In the genomic region with DNA sequence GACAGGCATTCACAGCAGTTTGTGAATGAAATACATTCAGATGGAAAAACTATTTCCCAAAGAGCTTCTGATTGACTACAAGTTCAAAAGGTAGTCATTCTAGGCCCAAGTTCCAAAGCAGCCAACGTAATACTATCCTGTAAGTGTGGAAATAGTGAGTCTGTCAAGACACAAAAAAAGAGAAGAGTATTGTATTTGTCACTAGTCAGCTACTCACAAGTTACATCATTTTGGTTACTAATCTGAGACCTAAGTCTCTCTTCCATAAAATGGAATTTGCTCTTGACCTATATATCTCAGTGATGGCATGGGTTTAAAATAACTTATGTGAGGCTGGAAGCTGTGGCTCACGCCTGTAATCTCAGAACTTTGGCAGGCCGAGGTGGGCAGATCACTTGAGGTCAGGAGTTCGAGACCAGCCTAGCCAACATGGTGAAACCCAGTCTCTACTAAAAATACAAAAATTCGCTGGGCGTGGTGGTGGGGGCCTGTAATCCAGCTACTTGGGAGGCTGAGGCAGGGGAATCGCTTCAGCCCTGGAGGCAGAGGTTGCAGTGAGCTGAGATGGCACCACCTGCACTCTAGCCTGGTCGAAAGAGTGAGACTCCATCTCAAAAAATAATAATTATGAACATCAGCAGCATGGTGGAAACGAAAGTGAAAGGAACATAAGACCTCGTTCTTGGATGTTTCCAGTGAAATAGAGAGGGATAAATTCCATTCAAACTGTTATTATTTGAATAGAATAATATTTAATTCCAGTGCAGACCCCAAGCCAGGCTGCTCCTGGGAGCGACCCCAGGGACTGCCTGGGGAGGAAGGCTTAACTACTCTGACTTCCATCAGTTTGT, we compare ENCODE assay signal across 9 cellular contexts. TPM values are rescaled to one million over a fixed set of nuclear protein-coding genes. Genes with fewer than 3 reads are reported as not detected.
DNase-seq lines count a peak whose midpoint lies in the region; ATAC-seq and TF ChIP-seq lines count a peak whose summit lies in the region.
"Had no signal": no experiment of that assay in that cellular context is flagged by ENCODE, and none has a peak within 500 bp of the region (broad histone marks: within the 10 kb centered on the region; RNA-seq: fewer than 3 reads in every experiment).

No MANE protein-coding gene starts in this region.

- ATAC-seq in activated CD8-positive, alpha-beta T cell treated with anti-CD3 and anti-CD28 coated beads for 36 hours, result no peak
- ATAC-seq in HG02678 (IDR thresholded peaks at IDR 0.05; ENCODE audit: unreplicated experiment) (no peak), GM18502 (IDR thresholded peaks at IDR 0.05; ENCODE audit: poor library complexity, unreplicated experiment) (no peak), GM23338 (no peak)

- peaks cover 7% of the 10 kb centered on the region for H3K9me3 Mint-ChIP-seq in activated CD4-positive, alpha-beta T cell treated with anti-CD3 and anti-CD28 coated beads, Interleukin-2, amount 10 ng/mL, durations not matched to agents 24 days and 14 days
- no peaks in the 10 kb centered on the region for H3K9me3 Mint-ChIP-seq in activated CD8-positive, alpha-beta T cell treated with anti-CD3 and anti-CD28 coated beads for 36 hours
- H3K9me3 Mint-ChIP-seq in GM23338, result no peaks in the 10 kb centered on the region

- H3K27ac Mint-ChIP-seq in activated CD4-positive, alpha-beta T cell treated with anti-CD3 and anti-CD28 coated beads, Interleukin-2, amount 10 ng/mL, durations not matched to agents 24 days and 14 days, result peak overlapping the region; percentile 98
- peak overlapping the region; percentile 85 for H3K27ac Mint-ChIP-seq in activated CD8-positive, alpha-beta T cell treated with anti-CD3 and anti-CD28 coated beads for 36 hours
- H3K27ac Mint-ChIP-seq in GM23338, result no peak overlapping the region

- intact Hi-C loops in activated CD4-positive, alpha-beta T cell treated with anti-CD3 and anti-CD28 coated beads, Interleukin-2, amount 10 ng/mL, durations not matched to agents 24 days and 14 days (cut with micrococcal nuclease), result loop anchor here (5.0 to 10.0 kb wide), 4 partner anchors 311 to 1729 kb away; partner anchors contain the start of gene GAN
- intact Hi-C loops in activated CD8-positive, alpha-beta T cell treated with anti-CD3 and anti-CD28 coated beads for 36 hours (cut with micrococcal nuclease), result no loop called here

- peaks cover 80% of the 10 kb centered on the region for H3K79me2 ChIP-seq in hepatocyte
- H3K79me2 ChIP-seq in GM23338 (replicated peaks; ENCODE audit: insufficient read depth), result peaks cover 88% of the 10 kb centered on the region

- H2AFZ ChIP-seq in hepatocyte (no peak overlapping the region), GM23338 (no peak overlapping the region)

- H3K27ac ChIP-seq in hepatocyte (no peak overlapping the region), stomach smooth muscle (ENCODE audit: low read length) (peak overlapping the region; percentile 37), GM23338 (ENCODE audit: low read depth) (no peak overlapping the region)

- H3K9me2 ChIP-seq in hepatocyte (replicated peaks; ENCODE audit: insufficient read depth), result no peaks in the 10 kb centered on the region
- H3K9me2 ChIP-seq in GM23338 (ENCODE audit: insufficient read depth), result no peaks in the 10 kb centered on the region

- H3K27me3 Mint-ChIP-seq in activated CD4-positive, alpha-beta T cell treated with anti-CD3 and anti-CD28 coated beads, Interleukin-2, amount 10 ng/mL, durations not matched to agents 24 days and 14 days, result no peaks in the 10 kb centered on the region
- H3K27me3 Mint-ChIP-seq in activated CD8-positive, alpha-beta T cell treated with anti-CD3 and anti-CD28 coated beads for 36 hours, result no peaks in the 10 kb centered on the region
- peaks cover 9% of the 10 kb centered on the region for H3K27me3 Mint-ChIP-seq in GM23338 (ENCODE audit: insufficient read depth, low read depth, poor library complexity)

- POLR2A ChIA-PET in activated CD8-positive, alpha-beta T cell treated with anti-CD3 and anti-CD28 coated beads for 36 hours (lab: Charles Lee), result interaction anchor here (1.1 to 1.5 kb wide), 2 partner anchors 10 to 71 kb away, joined by 3 to 5 read pairs; no protein-coding TSS in a partner anchor

- H3K36me3 ChIP-seq in hepatocyte (replicated peaks; ENCODE audit: insufficient read depth, low read depth) (no peaks in the 10 kb centered on the region), stomach smooth muscle (ENCODE audit: control insufficient read depth in 2 of 2, insufficient read depth in 2 of 2, low read length in 2 of 2) (no peaks in the 10 kb centered on the region), GM23338 (ENCODE audit: insufficient read depth) (no peaks in the 10 kb centered on the region)
- H3K36me3 ChIP-seq: BE2C had no signal

- peaks cover 3% of the 10 kb centered on the region for H3K4me1 ChIP-seq in hepatocyte (ENCODE audit: insufficient read depth)
- H3K4me1 ChIP-seq in stomach smooth muscle (ENCODE audit: control insufficient read depth, insufficient read depth, low read length), result peaks cover 27% of the 10 kb centered on the region
- H3K4me1 ChIP-seq in GM23338 (ENCODE audit: insufficient read depth), result peaks cover 7% of the 10 kb centered on the region
- H3K4me1 ChIP-seq: BE2C had no signal

- WGBS in hepatocyte (ENCODE audit: low lambda C conversion rate, missing lambda C conversion rate), result 82% methylated on average over 11 of the region's 11 CpGs

- no peak overlapping the region for H3K4me3 ChIP-seq in hepatocyte
- peak overlapping the region in 1 of 2 donors; percentile 59 for H3K4me3 ChIP-seq in stomach smooth muscle (ENCODE audit: low read length in 2 of 2)
- no peak overlapping the region for H3K4me3 ChIP-seq in GM23338

- TF ChIP-seq CTCF in activated CD8-positive, alpha-beta T cell treated with anti-CD3 and anti-CD28 coated beads for 36 hours (IDR thresholded peaks at IDR 0.05), result no peak
- TF ChIP-seq CTCF in hepatocyte (IDR thresholded peaks at IDR 0.05; ENCODE audit: poor library complexity), result no peak
- no peak for TF ChIP-seq CTCF in GM23338 (conservative IDR thresholded peaks at IDR 0.05; ENCODE audit: low read depth in 2 of 2)

- H3K4me3 Mint-ChIP-seq in activated CD4-positive, alpha-beta T cell treated with anti-CD3 and anti-CD28 coated beads, Interleukin-2, amount 10 ng/mL, durations not matched to agents 24 days and 14 days, result peak overlapping the region; percentile 78
- H3K4me3 Mint-ChIP-seq in activated CD8-positive, alpha-beta T cell treated with anti-CD3 and anti-CD28 coated beads for 36 hours, result peak overlapping the region; percentile 86
- no peak overlapping the region for H3K4me3 Mint-ChIP-seq in GM23338

- H3K36me3 Mint-ChIP-seq in activated CD4-positive, alpha-beta T cell treated with anti-CD3 and anti-CD28 coated beads, Interleukin-2, amount 10 ng/mL, durations not matched to agents 24 days and 14 days (ENCODE audit: low read depth), result peaks cover 38% of the 10 kb centered on the region
- H3K36me3 Mint-ChIP-seq in activated CD8-positive, alpha-beta T cell treated with anti-CD3 and anti-CD28 coated beads for 36 hours (ENCODE audit: low read depth), result peaks cover 38% of the 10 kb centered on the region
- H3K36me3 Mint-ChIP-seq in GM23338 (ENCODE audit: low read depth), result peaks cover 3% of the 10 kb centered on the region; the same call in 1 of the 3 replicates

- no peaks in the 10 kb centered on the region for H3F3A ChIP-seq in GM23338 (replicated peaks; ENCODE audit: low read depth)

- CTCF ChIA-PET in activated CD8-positive, alpha-beta T cell treated with anti-CD3 and anti-CD28 coated beads for 36 hours (lab: Charles Lee), result interaction anchor here (0.6 to 4.4 kb wide), 21 partner anchors 7 to 312 kb away, joined by 3 to 50 read pairs (median 4); partner anchors contain the start of genes ATMIN and C16orf46

- peak overlapping the region; percentile 85 for H3K4me2 ChIP-seq in hepatocyte
- H3K4me2 ChIP-seq in GM23338, result no peak overlapping the region

- H3K4me1 Mint-ChIP-seq in activated CD4-positive, alpha-beta T cell treated with anti-CD3 and anti-CD28 coated beads, Interleukin-2, amount 10 ng/mL, durations not matched to agents 24 days and 14 days, result peaks cover 57% of the 10 kb centered on the region
- H3K4me1 Mint-ChIP-seq in activated CD8-positive, alpha-beta T cell treated with anti-CD3 and anti-CD28 coated beads for 36 hours (ENCODE audit: low read depth), result peaks cover 66% of the 10 kb centered on the region
- peaks cover 22% of the 10 kb centered on the region for H3K4me1 Mint-ChIP-seq in GM23338

- H3K27me3 ChIP-seq in hepatocyte (no peaks in the 10 kb centered on the region), stomach smooth muscle (ENCODE audit: control insufficient read depth in 1 of 2, insufficient read depth in 2 of 2, low read length in 2 of 2) (no peaks in the 10 kb centered on the region), GM23338 (ENCODE audit: insufficient read depth) (no peaks in the 10 kb centered on the region)
- H3K27me3 ChIP-seq: BE2C had no signal

- peak; percentile 72 for DNase-seq in activated CD4-positive, alpha-beta T cell treated with anti-CD3 and anti-CD28 coated beads, Interleukin-2, amount 10 ng/mL, durations not matched to agents 24 days and 14 days
- DNase-seq in activated CD4-positive, alpha-beta T cell treated with anti-CD3 and anti-CD28 coated beads, Interleukin-2, amount 50 U/mL, for 4 hours, result no peak
- peak; percentile 16 for DNase-seq in activated CD8-positive, alpha-beta T cell treated with anti-CD3 and anti-CD28 coated beads for 36 hours
- DNase-seq in hepatocyte (ENCODE audit: low spot score) (no peak), GM23338 (ENCODE audit: low spot score) (no peak)

- H3K9me3 ChIP-seq in hepatocyte (ENCODE audit: low read depth) (no peaks in the 10 kb centered on the region), stomach smooth muscle (ENCODE audit: control insufficient read depth in 2 of 2, low read length in 2 of 2) (no peaks in the 10 kb centered on the region)
- H3K9me3 ChIP-seq: BE2C had no signal

- peak overlapping the region; percentile 14 to 44 for H3K9ac ChIP-seq in stomach smooth muscle (ENCODE audit: low read length in 2 of 2)

- peaks cover 3% of the 10 kb centered on the region for H4K20me1 ChIP-seq in hepatocyte (ENCODE audit: insufficient read depth, poor library complexity, severe bottlenecking)
- H4K20me1 ChIP-seq in GM23338 (replicated peaks; ENCODE audit: insufficient read depth), result peaks cover 20% of the 10 kb centered on the region

RNA-seq across cellular contexts. Expression of gene CMC2, which starts 2.9 kb away (rescaled TPM):
- total RNA-seq in activated CD4-positive, alpha-beta T cell treated with anti-CD3 and anti-CD28 coated beads, Interleukin-2, amount 10 ng/mL, durations not matched to agents 24 days and 14 days, result 130 and 137 TPM in 2 replicates
- 100 to 1,000 TPM; 105 to 106 TPM for total RNA-seq in activated CD8-positive, alpha-beta T cell treated with anti-CD3 and anti-CD28 coated beads for 36 hours
- total RNA-seq in hepatocyte, result 47.4 and 77.6 TPM in 2 replicates
- 132 and 133 TPM in 2 replicates for polyA plus RNA-seq in hepatocyte
- total RNA-seq in GM23338 (2014; rRNA removed; shearing (Covaris generic)), result 35.7 and 63.3 TPM in 2 replicates
- 211 and 241 TPM in 2 replicates for polyA plus RNA-seq in GM23338 (2016; fragmentation: Nextera tagmentation; extraction: Ambion mirVana)

RNA-seq across cellular contexts. Expression of gene CENPN, which starts 3.2 kb away (rescaled TPM):
- 61.8 and 63.3 TPM in 2 replicates for total RNA-seq in activated CD4-positive, alpha-beta T cell treated with anti-CD3 and anti-CD28 coated beads, Interleukin-2, amount 10 ng/mL, durations not matched to agents 24 days and 14 days
- total RNA-seq in activated CD8-positive, alpha-beta T cell treated with anti-CD3 and anti-CD28 coated beads for 36 hours, result 10 to 100 TPM; 51.7 to 54.8 TPM
- total RNA-seq in hepatocyte, result 13.6 and 14.2 TPM in 2 replicates
- polyA plus RNA-seq in hepatocyte, result 16.4 and 16.8 TPM in 2 replicates
- 43.6 and 54.9 TPM in 2 replicates for total RNA-seq in GM23338 (2014; rRNA removed; shearing (Covaris generic))
- 59.0 and 80.8 TPM in 2 replicates for polyA plus RNA-seq in GM23338 (2016; fragmentation: Nextera tagmentation; extraction: Ambion mirVana)

RNA-seq across cellular contexts. Expression of gene ATMIN, which starts 31.8 kb away (rescaled TPM):
- total RNA-seq in activated CD4-positive, alpha-beta T cell treated with anti-CD3 and anti-CD28 coated beads, Interleukin-2, amount 10 ng/mL, durations not matched to agents 24 days and 14 days, result 31.1 and 33.5 TPM in 2 replicates
- 10 to 100 TPM; 17.9 to 19.7 TPM for total RNA-seq in activated CD8-positive, alpha-beta T cell treated with anti-CD3 and anti-CD28 coated beads for 36 hours
- 50.8 and 58.4 TPM in 2 replicates for total RNA-seq in hepatocyte
- 30.7 and 35.6 TPM in 2 replicates for polyA plus RNA-seq in hepatocyte
- 58.8 and 60.5 TPM in 2 replicates for total RNA-seq in GM23338 (2014; rRNA removed; shearing (Covaris generic))
- 20.6 and 22.0 TPM in 2 replicates for polyA plus RNA-seq in GM23338 (2016; fragmentation: Nextera tagmentation; extraction: Ambion mirVana)

Comparison
In these comparisons a context has a peak if more than half of its experiments do, and no peak if none do; other contexts are left out.
1. DNase-seq: peak in activated CD4-positive, alpha-beta T cell treated with anti-CD3 and anti-CD28 coated beads, Interleukin-2, amount 10 ng/mL, durations not matched to agents 24 days and 14 days (single experiment) and activated CD8-positive, alpha-beta T cell treated with anti-CD3 and anti-CD28 coated beads for 36 hours (single experiment); none in activated CD4-positive, alpha-beta T cell treated with anti-CD3 and anti-CD28 coated beads, Interleukin-2, amount 50 U/mL, for 4 hours (0 of 2), hepatocyte (single experiment) and GM23338 (single experiment).